In the genomic region with DNA sequence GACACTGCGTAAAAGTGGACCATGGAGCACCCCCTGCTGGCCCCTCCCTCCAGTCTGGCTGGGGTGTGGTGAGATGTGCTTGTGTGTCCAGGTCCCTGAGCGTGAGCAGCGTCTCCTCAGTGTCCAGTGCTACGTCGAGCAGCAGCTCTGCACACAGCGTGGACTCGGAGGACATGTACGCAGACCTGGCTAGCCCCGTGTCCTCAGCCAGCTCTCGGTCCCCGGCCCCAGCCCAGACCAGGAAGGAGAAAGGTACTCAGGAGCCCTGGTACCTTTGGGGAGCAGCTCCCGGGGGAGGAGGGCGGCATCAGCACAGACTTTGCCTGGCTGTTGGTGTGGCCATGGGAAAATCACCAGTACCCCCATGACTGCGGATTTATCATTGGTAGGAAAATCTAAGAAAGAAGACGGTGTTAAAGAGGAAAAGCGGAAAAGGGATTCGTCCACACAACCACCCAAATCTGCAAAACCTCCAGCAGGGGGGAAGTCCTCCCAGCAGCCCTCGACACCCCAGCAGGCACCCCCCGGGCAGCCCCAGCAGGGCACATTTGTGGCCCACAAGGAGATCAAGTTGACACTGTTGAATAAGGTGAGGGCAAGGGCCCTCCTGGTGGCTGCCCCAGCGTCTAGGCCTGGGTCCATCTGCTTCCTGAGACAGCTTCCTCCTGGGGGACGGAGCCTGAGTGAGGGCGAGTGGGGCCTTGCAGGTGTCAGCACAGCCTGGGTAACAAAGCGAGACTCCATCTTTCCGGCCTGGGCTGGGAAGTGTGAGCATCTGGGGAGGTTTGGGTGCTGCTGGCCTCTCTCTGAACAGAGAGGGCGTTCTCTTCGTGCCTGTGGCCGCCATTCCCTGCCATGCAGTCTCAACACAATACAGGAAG, we compare ENCODE assay signal across 14 cellular contexts. TPM values are rescaled to one million over a fixed set of nuclear protein-coding genes. Genes with fewer than 3 reads are reported as not detected.
DNase-seq lines count a peak whose midpoint lies in the region; TF ChIP-seq lines count a peak whose summit lies in the region.
"Had no signal": no experiment of that assay in that cellular context is flagged by ENCODE, and none has a peak within 500 bp of the region (broad histone marks: within the 10 kb centered on the region; RNA-seq: fewer than 3 reads in every experiment).

No MANE protein-coding gene starts in this region.

- intact Hi-C loops in activated T-helper 2 cell treated with anti-CD3 and anti-CD28 coated beads, Interferon-gamma antibody, Interleukin-2, Interleukin-4, amounts not matched to agents 10 μg/mL and 5 μg/mL and 100 μg/mL, durations not matched to agents 14 hours and 24 hours and 36 hours (cut with micrococcal nuclease) = no loop called here

- POLR2A ChIA-PET in CD8-positive, alpha-beta memory T cell (lab: Charles Lee) = no interaction called here

- CTCF ChIA-PET in CD8-positive, alpha-beta memory T cell (lab: Charles Lee) = no interaction called here

- peaks cover 37% of the 10 kb centered on the region for H3K36me3 ChIP-seq in CD8-positive, alpha-beta memory T cell (ENCODE audit: insufficient read depth, low read length)
- peaks cover 6% of the 10 kb centered on the region for H3K36me3 ChIP-seq in WERI-Rb-1
- H3K36me3 ChIP-seq: uterus had no signal

- H3K4me3 ChIP-seq in CD8-positive, alpha-beta memory T cell (ENCODE audit: low read length) = no peak overlapping the region
- no peak overlapping the region for H3K4me3 ChIP-seq in WERI-Rb-1 (ENCODE audit: low read depth, low read length)
- H3K4me3 ChIP-seq: mucosa of descending colon, skin epidermis, uterus had no signal

- no peaks in the 10 kb centered on the region for H3K9me3 Mint-ChIP-seq in CD8-positive, alpha-beta memory T cell
- no peaks in the 10 kb centered on the region for H3K9me3 Mint-ChIP-seq in activated T-helper 2 cell treated with anti-CD3 and anti-CD28 coated beads, Interferon-gamma antibody, Interleukin-2, Interleukin-4, amounts not matched to agents 10 μg/mL and 5 μg/mL and 100 μg/mL, durations not matched to agents 14 hours and 24 hours and 36 hours
- H3K9me3 Mint-ChIP-seq: activated T-cell treated with anti-CD3 and anti-CD28 coated beads, Interleukin-2, amount 50 U/mL, for 4 hours had no signal

- H3K9me3 ChIP-seq in CD8-positive, alpha-beta memory T cell (ENCODE audit: low read length) = no peaks in the 10 kb centered on the region
- H3K9me3 ChIP-seq in WERI-Rb-1 (ENCODE audit: severe bottlenecking) = no peaks in the 10 kb centered on the region
- H3K9me3 ChIP-seq: mucosa of descending colon, uterus had no signal

- H3K4me1 Mint-ChIP-seq in CD8-positive, alpha-beta memory T cell = peaks cover 0 to 16% (median 2%) of the 10 kb centered on the region in 3 donors
- H3K4me1 Mint-ChIP-seq in activated T-helper 2 cell treated with anti-CD3 and anti-CD28 coated beads, Interferon-gamma antibody, Interleukin-2, Interleukin-4, amounts not matched to agents 10 μg/mL and 5 μg/mL and 100 μg/mL, durations not matched to agents 14 hours and 24 hours and 36 hours (ENCODE audit: low read depth) = no peaks in the 10 kb centered on the region

- H3K36me3 Mint-ChIP-seq in CD8-positive, alpha-beta memory T cell = peaks cover 0 to 83% (median 3%) of the 10 kb centered on the region in 3 donors
- peaks cover 54% of the 10 kb centered on the region for H3K36me3 Mint-ChIP-seq in activated T-helper 2 cell treated with anti-CD3 and anti-CD28 coated beads, Interferon-gamma antibody, Interleukin-2, Interleukin-4, amounts not matched to agents 10 μg/mL and 5 μg/mL and 100 μg/mL, durations not matched to agents 14 hours and 24 hours and 36 hours (ENCODE audit: low read depth)

- H3K4me3 Mint-ChIP-seq in CD8-positive, alpha-beta memory T cell = peak overlapping the region in 1 of 7 donors; percentile 32
- no peak overlapping the region for H3K4me3 Mint-ChIP-seq in activated T-helper 2 cell treated with anti-CD3 and anti-CD28 coated beads, Interferon-gamma antibody, Interleukin-2, Interleukin-4, amounts not matched to agents 10 μg/mL and 5 μg/mL and 100 μg/mL, durations not matched to agents 14 hours and 24 hours and 36 hours (ENCODE audit: low read depth)
- H3K4me3 Mint-ChIP-seq: activated T-cell treated with anti-CD3 and anti-CD28 coated beads, Interleukin-2, amount 50 U/mL, for 4 hours had no signal

- H3K4me1 ChIP-seq in CD8-positive, alpha-beta memory T cell (ENCODE audit: insufficient read depth, low read length) = no peaks in the 10 kb centered on the region
- H3K4me1 ChIP-seq: uterus had no signal

- peak overlapping the region in 3 of 8 donors; percentile 22 to 58 (median 42) for H3K27ac Mint-ChIP-seq in CD8-positive, alpha-beta memory T cell
- no peak overlapping the region for H3K27ac Mint-ChIP-seq in activated T-helper 2 cell treated with anti-CD3 and anti-CD28 coated beads, Interferon-gamma antibody, Interleukin-2, Interleukin-4, amounts not matched to agents 10 μg/mL and 5 μg/mL and 100 μg/mL, durations not matched to agents 14 hours and 24 hours and 36 hours

- no peak for TF ChIP-seq CTCF in WERI-Rb-1 (IDR thresholded peaks at IDR 0.05; ENCODE audit: low read depth, low read length)

- DNase-seq in CD8-positive, alpha-beta memory T cell = no peak
- DNase-seq in WERI-Rb-1 (no peak), A172 (ENCODE audit: low spot score) (no peak)
- DNase-seq in activated T-helper 2 cell treated with anti-CD3 and anti-CD28 coated beads, Interferon-gamma antibody, Interleukin-2, Interleukin-4, amounts not matched to agents 10 μg/mL and 5 μg/mL and 100 μg/mL, durations not matched to agents 14 hours and 24 hours and 36 hours (ENCODE audit: low spot score) = no peak
- DNase-seq: activated T-cell treated with anti-CD3 and anti-CD28 coated beads, Interleukin-2, amount 50 U/mL, for 4 hours; amygdala; GOT3; mucosa of descending colon; NCI-H1092; stimulated activated naive CD8-positive, alpha-beta T cell treated with anti-CD3 and anti-CD28 coated beads, Interleukin-15, Interleukin-2, amounts not matched to agents 100 U/mL and 50 U/mL, for 24 hours; T-helper 2 cell; uterus had no signal

- H3K27me3 ChIP-seq in CD8-positive, alpha-beta memory T cell (ENCODE audit: insufficient read depth, low read length, poor library complexity, severe bottlenecking) = no peaks in the 10 kb centered on the region
- H3K27me3 ChIP-seq in WERI-Rb-1 (ENCODE audit: insufficient read depth, low read depth, severe bottlenecking) = no peaks in the 10 kb centered on the region
- H3K27me3 ChIP-seq: uterus had no signal

- H3K27ac ChIP-seq in CD8-positive, alpha-beta memory T cell (ENCODE audit: low read depth, low read length) = peak overlapping the region; percentile 33
- peak overlapping the region; percentile 39; the same call in 1 of the 2 replicates for H3K27ac ChIP-seq in WERI-Rb-1
- H3K27ac ChIP-seq: skin epidermis, uterus had no signal

- no peaks in the 10 kb centered on the region for H3K27me3 Mint-ChIP-seq in CD8-positive, alpha-beta memory T cell
- no peaks in the 10 kb centered on the region for H3K27me3 Mint-ChIP-seq in activated T-helper 2 cell treated with anti-CD3 and anti-CD28 coated beads, Interferon-gamma antibody, Interleukin-2, Interleukin-4, amounts not matched to agents 10 μg/mL and 5 μg/mL and 100 μg/mL, durations not matched to agents 14 hours and 24 hours and 36 hours (ENCODE audit: low read depth)

RNA-seq across cellular contexts. Expression of a gene that starts 10.6 kb away (rescaled TPM):
- total RNA-seq in CD8-positive, alpha-beta memory T cell = under 1 TPM in 1 of 2 experiments, not detected in 1; 0.22 TPM
- polyA plus RNA-seq in CD8-positive, alpha-beta memory T cell = not detected
- total RNA-seq in activated T-helper 2 cell treated with anti-CD3 and anti-CD28 coated beads, Interferon-gamma antibody, Interleukin-2, Interleukin-4, amounts not matched to agents 10 μg/mL and 5 μg/mL and 100 μg/mL, durations not matched to agents 14 hours and 24 hours and 36 hours = not detected in 2 replicates
- total RNA-seq in A172 (2014; rRNA removed; shearing (Covaris generic)) = not detected in 2 replicates
- total RNA-seq: activated T-cell treated with anti-CD3 and anti-CD28 coated beads, Interleukin-2, amount 50 U/mL, for 4 hours; mucosa of descending colon; omental fat pad; uterus had no signal

RNA-seq across cellular contexts. Expression of a gene that starts 23.1 kb away (rescaled TPM):
- 100 to 1,000 TPM; 208 to 237 TPM for total RNA-seq in CD8-positive, alpha-beta memory T cell
- polyA plus RNA-seq in CD8-positive, alpha-beta memory T cell = 1,129 TPM
- 233 and 242 TPM in 2 replicates for total RNA-seq in activated T-helper 2 cell treated with anti-CD3 and anti-CD28 coated beads, Interferon-gamma antibody, Interleukin-2, Interleukin-4, amounts not matched to agents 10 μg/mL and 5 μg/mL and 100 μg/mL, durations not matched to agents 14 hours and 24 hours and 36 hours
- 0.19 TPM in 1 of 2 replicates, not detected in the other for total RNA-seq in A172 (2014; rRNA removed; shearing (Covaris generic))

RNA-seq across cellular contexts. Expression of a gene that starts 35.1 kb away (rescaled TPM):
- 10 to 100 TPM; 58.0 to 59.7 TPM for total RNA-seq in CD8-positive, alpha-beta memory T cell
- polyA plus RNA-seq in CD8-positive, alpha-beta memory T cell = 25.6 TPM
- 132 and 137 TPM in 2 replicates for total RNA-seq in activated T-helper 2 cell treated with anti-CD3 and anti-CD28 coated beads, Interferon-gamma antibody, Interleukin-2, Interleukin-4, amounts not matched to agents 10 μg/mL and 5 μg/mL and 100 μg/mL, durations not matched to agents 14 hours and 24 hours and 36 hours
- total RNA-seq in A172 (2014; rRNA removed; shearing (Covaris generic)) = 53.8 and 56.3 TPM in 2 replicates

RNA-seq across cellular contexts. Expression of a gene that starts 57.6 kb away (rescaled TPM):
- 100 to 1,000 TPM in 1 of 2 experiments, 10 to 100 TPM in 1; 91.4 to 102 TPM for total RNA-seq in CD8-positive, alpha-beta memory T cell
- polyA plus RNA-seq in CD8-positive, alpha-beta memory T cell = 21.6 TPM
- total RNA-seq in activated T-helper 2 cell treated with anti-CD3 and anti-CD28 coated beads, Interferon-gamma antibody, Interleukin-2, Interleukin-4, amounts not matched to agents 10 μg/mL and 5 μg/mL and 100 μg/mL, durations not matched to agents 14 hours and 24 hours and 36 hours = 93.9 and 101 TPM in 2 replicates
- 17.7 and 18.3 TPM in 2 replicates for total RNA-seq in A172 (2014; rRNA removed; shearing (Covaris generic))

RNA-seq across cellular contexts. Expression of a gene that starts 58.5 kb away (rescaled TPM):
- total RNA-seq in CD8-positive, alpha-beta memory T cell = 1 to 10 TPM; 2.2 to 2.8 TPM
- polyA plus RNA-seq in CD8-positive, alpha-beta memory T cell = 13.5 TPM
- total RNA-seq in activated T-helper 2 cell treated with anti-CD3 and anti-CD28 coated beads, Interferon-gamma antibody, Interleukin-2, Interleukin-4, amounts not matched to agents 10 μg/mL and 5 μg/mL and 100 μg/mL, durations not matched to agents 14 hours and 24 hours and 36 hours = 2.0 and 2.3 TPM in 2 replicates
- not detected in 2 replicates for total RNA-seq in A172 (2014; rRNA removed; shearing (Covaris generic))

Comparison
In these comparisons a context has a peak if more than half of its experiments do, and no peak if none do; other contexts are left out.
1. RNA of a gene that starts 23.1 kb away (total RNA-seq): 208 to 237 TPM in CD8-positive, alpha-beta memory T cell and 233 to 242 TPM in activated T-helper 2 cell treated with anti-CD3 and anti-CD28 coated beads, Interferon-gamma antibody, Interleukin-2, Interleukin-4, amounts not matched to agents 10 μg/mL and 5 μg/mL and 100 μg/mL, durations not matched to agents 14 hours and 24 hours and 36 hours; 0.19 TPM in A172; every median in the first group is over 100 times any median in the second.